ENCODE assay signal across 1 cellular context in the genomic region with DNA sequence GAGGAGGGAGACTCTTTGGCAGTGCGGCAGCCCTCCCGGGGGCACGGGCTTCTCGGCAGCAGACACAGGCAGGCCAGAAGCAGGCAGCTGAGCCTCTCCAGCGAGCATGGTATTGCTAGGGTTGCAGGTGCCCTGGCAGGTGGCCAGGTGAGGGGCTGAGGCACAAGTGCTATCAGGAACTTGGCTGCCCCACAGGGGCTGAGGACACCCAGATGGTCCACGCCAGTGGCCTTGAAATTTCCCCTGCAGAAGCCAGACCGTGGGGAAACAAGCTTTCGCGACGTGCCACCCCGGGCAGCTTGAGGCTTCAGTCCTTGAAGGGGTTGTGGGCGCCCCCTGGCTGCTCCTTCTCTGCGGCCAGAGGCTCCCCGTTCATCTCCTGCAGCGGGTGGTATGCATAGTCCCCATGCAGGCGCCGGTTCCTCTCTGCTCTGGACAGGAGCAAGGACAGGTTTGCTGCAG.
A peak's percentile ranks its signal among the peaks of the same experiment; 100 is the strongest.
TF ChIP-seq lines count a peak whose summit lies in the region.

No MANE protein-coding gene starts in this region.

TF ChIP-seq in H1, 55 proteins besides CTCF, POLR2A, EP300 and RAD21 (continued from another document):
- TF ChIP-seq ZNF274 (IDR thresholded peaks at IDR 0.05; ENCODE audit: borderline replicate concordance, extremely low read depth, low read length), result no peak
- 0 out of 2 replicates have a peak, but pooled peaks have one; percentile 31 for TF ChIP-seq GABPA (IDR thresholded peaks at IDR 0.05; ENCODE audit: borderline replicate concordance, insufficient read depth, low read length)
- TF ChIP-seq, protein P1, sequence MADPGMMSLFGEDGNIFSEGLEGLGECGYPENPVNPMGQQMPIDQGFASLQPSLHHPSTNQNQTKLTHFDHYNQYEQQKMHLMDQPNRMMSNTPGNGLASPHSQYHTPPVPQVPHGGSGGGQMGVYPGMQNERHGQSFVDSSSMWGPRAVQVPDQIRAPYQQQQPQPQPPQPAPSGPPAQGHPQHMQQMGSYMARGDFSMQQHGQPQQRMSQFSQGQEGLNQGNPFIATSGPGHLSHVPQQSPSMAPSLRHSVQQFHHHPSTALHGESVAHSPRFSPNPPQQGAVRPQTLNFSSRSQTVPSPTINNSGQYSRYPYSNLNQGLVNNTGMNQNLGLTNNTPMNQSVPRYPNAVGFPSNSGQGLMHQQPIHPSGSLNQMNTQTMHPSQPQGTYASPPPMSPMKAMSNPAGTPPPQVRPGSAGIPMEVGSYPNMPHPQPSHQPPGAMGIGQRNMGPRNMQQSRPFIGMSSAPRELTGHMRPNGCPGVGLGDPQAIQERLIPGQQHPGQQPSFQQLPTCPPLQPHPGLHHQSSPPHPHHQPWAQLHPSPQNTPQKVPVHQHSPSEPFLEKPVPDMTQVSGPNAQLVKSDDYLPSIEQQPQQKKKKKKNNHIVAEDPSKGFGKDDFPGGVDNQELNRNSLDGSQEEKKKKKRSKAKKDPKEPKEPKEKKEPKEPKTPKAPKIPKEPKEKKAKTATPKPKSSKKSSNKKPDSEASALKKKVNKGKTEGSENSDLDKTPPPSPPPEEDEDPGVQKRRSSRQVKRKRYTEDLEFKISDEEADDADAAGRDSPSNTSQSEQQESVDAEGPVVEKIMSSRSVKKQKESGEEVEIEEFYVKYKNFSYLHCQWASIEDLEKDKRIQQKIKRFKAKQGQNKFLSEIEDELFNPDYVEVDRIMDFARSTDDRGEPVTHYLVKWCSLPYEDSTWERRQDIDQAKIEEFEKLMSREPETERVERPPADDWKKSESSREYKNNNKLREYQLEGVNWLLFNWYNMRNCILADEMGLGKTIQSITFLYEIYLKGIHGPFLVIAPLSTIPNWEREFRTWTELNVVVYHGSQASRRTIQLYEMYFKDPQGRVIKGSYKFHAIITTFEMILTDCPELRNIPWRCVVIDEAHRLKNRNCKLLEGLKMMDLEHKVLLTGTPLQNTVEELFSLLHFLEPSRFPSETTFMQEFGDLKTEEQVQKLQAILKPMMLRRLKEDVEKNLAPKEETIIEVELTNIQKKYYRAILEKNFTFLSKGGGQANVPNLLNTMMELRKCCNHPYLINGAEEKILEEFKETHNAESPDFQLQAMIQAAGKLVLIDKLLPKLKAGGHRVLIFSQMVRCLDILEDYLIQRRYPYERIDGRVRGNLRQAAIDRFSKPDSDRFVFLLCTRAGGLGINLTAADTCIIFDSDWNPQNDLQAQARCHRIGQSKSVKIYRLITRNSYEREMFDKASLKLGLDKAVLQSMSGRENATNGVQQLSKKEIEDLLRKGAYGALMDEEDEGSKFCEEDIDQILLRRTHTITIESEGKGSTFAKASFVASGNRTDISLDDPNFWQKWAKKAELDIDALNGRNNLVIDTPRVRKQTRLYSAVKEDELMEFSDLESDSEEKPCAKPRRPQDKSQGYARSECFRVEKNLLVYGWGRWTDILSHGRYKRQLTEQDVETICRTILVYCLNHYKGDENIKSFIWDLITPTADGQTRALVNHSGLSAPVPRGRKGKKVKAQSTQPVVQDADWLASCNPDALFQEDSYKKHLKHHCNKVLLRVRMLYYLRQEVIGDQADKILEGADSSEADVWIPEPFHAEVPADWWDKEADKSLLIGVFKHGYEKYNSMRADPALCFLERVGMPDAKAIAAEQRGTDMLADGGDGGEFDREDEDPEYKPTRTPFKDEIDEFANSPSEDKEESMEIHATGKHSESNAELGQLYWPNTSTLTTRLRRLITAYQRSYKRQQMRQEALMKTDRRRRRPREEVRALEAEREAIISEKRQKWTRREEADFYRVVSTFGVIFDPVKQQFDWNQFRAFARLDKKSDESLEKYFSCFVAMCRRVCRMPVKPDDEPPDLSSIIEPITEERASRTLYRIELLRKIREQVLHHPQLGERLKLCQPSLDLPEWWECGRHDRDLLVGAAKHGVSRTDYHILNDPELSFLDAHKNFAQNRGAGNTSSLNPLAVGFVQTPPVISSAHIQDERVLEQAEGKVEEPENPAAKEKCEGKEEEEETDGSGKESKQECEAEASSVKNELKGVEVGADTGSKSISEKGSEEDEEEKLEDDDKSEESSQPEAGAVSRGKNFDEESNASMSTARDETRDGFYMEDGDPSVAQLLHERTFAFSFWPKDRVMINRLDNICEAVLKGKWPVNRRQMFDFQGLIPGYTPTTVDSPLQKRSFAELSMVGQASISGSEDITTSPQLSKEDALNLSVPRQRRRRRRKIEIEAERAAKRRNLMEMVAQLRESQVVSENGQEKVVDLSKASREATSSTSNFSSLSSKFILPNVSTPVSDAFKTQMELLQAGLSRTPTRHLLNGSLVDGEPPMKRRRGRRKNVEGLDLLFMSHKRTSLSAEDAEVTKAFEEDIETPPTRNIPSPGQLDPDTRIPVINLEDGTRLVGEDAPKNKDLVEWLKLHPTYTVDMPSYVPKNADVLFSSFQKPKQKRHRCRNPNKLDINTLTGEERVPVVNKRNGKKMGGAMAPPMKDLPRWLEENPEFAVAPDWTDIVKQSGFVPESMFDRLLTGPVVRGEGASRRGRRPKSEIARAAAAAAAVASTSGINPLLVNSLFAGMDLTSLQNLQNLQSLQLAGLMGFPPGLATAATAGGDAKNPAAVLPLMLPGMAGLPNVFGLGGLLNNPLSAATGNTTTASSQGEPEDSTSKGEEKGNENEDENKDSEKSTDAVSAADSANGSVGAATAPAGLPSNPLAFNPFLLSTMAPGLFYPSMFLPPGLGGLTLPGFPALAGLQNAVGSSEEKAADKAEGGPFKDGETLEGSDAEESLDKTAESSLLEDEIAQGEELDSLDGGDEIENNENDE (IDR thresholded peaks at IDR 0.05; ENCODE audit: insufficient replicate concordance, low read length), result no peak
- 0 out of 2 replicates have a peak, but pooled peaks have one; percentile 44 for TF ChIP-seq YY1 (IDR thresholded peaks at IDR 0.05; ENCODE audit: low read depth, low read length)
- no peak for TF ChIP-seq ATF2 (IDR thresholded peaks at IDR 0.05; ENCODE audit: low read length)
- peak; percentile 29 for TF ChIP-seq ASH2L (IDR thresholded peaks at IDR 0.05; ENCODE audit: low read length)
TF ChIP-seq in H1: peak in this region for 3.
